ENCODE assay signal across 15 cellular contexts in the genomic region with DNA sequence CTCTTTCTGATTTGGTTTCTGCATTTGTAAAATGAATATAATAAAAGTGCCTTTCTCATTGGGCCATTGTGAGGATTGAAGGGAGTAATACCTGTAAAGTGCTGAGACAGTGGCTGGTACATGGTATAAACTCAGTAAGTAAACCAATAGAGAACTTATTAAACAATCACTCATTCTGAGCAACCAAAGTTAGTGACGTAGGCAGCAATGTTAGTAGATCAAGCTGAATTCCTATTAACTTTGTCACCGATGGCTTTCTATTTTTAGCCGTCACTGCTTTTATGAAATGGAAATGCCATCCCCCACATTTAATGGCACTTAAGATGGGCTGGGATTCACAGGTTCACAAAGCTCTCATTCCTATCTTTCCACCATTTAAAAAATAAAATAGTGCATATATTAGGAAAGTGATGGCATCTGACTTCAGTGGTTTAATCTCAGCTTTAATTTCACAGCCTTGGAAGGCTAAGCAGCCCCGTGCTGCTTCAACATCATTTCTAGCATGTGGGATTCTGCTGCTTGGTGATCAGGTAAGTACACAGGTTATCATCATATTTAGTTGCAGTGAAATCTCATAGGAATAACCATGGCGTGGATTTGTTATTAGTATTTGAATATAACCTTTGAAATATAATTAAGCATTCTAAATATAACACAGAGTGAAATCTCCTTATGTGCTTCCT.
DNase-seq lines count a peak whose midpoint lies in the region; ATAC-seq and TF ChIP-seq lines count a peak whose summit lies in the region.
"Had no signal": no experiment of that assay in that cellular context is flagged by ENCODE, and none has a peak within 500 bp of the region (broad histone marks: within the 10 kb centered on the region; RNA-seq: fewer than 3 reads in every experiment).

No MANE protein-coding gene starts in this region.

- no peaks in the 10 kb centered on the region for H3K36me3 ChIP-seq in RWPE2 (ENCODE audit: low read depth)

- no peak for TF ChIP-seq POLR2A in erythroblast (IDR thresholded peaks at IDR 0.05; ENCODE audit: low read length)

- DNase-seq in GM03348 (ENCODE audit: low spot score) (peak; percentile 59), RWPE2 (ENCODE audit: low spot score) (no peak), fibroblast of gingiva (ENCODE audit: low read depth) (peak; percentile 77), putamen (ENCODE audit: low spot score) (peak; percentile 50), erythroblast (lab: John Stamatoyannopoulos, UW) (no peak)
- DNase-seq in NK-92 treated with Interleukin-12 subunit alpha and Interleukin-12 subunit beta, amount 100 ng/mL, for 24 hours (lab: John Stamatoyannopoulos, UW) = no peak
- DNase-seq in activated CD4-positive, alpha-beta T cell treated with anti-CD3 and anti-CD28 coated beads, Interleukin-2, amount 50 U/mL, for 4 hours = no peak
- DNase-seq: activated CD4-positive, CD25-positive, alpha-beta regulatory T cell treated with anti-CD3 and anti-CD28 coated beads, Interleukin-2, amount 50 U/mL, for 72 hours; activated effector memory CD4-positive, alpha-beta T cell treated with anti-CD3 and anti-CD28 coated beads, Interleukin-2, amount 50 U/mL, for 16 hours; DMS79; KBM-7; natural killer cell; NCI-H2171 treated with DMSO at 0.1 percent for 48 hours had no signal

- peaks cover 21% of the 10 kb centered on the region for H3K4me1 ChIP-seq in RWPE2 (ENCODE audit: insufficient read depth, poor library complexity, severe bottlenecking)

- H3K4me3 ChIP-seq in RWPE2 (ENCODE audit: severe bottlenecking) = no peak overlapping the region

- H3K27ac ChIP-seq in RWPE2 (ENCODE audit: poor library complexity, severe bottlenecking) = peak overlapping the region; percentile 62

- no peaks in the 10 kb centered on the region for H3K27me3 ChIP-seq in RWPE2 (ENCODE audit: insufficient read depth, poor library complexity, severe bottlenecking)

- ATAC-seq in RWPE2 (ENCODE audit: low read depth) (peak; percentile 95), GM19351 (IDR thresholded peaks at IDR 0.05; ENCODE audit: unreplicated experiment) (no peak)
- ATAC-seq: natural killer cell, Right ventricle myocardium inferior had no signal

- H3K9me3 ChIP-seq in RWPE2 (ENCODE audit: severe bottlenecking) = no peaks in the 10 kb centered on the region

- TF ChIP-seq CTCF in RWPE2 (IDR thresholded peaks at IDR 0.05; ENCODE audit: poor library complexity, severe bottlenecking) = no peak

Comparison
In these comparisons a context has a peak if more than half of its experiments do, and no peak if none do; other contexts are left out.
1. DNase-seq: peak in GM03348 (single experiment), fibroblast of gingiva (single experiment) and putamen (single experiment); none in RWPE2 (single experiment), erythroblast (0 of 2), NK-92 treated with Interleukin-12 subunit alpha and Interleukin-12 subunit beta, amount 100 ng/mL, for 24 hours (single experiment) and activated CD4-positive, alpha-beta T cell treated with anti-CD3 and anti-CD28 coated beads, Interleukin-2, amount 50 U/mL, for 4 hours (0 of 2).